Comparison of ENCODE assay signal across 10 cellular contexts in genomic region chr3:16741103-16741758, GRCh38.
DNase-seq lines count a peak whose midpoint lies in the region; ATAC-seq and TF ChIP-seq lines count a peak whose summit lies in the region.
"Had no signal": no experiment of that assay in that cellular context is flagged by ENCODE, and none has a peak within 500 bp of the region (broad histone marks: within the 10 kb centered on the region; RNA-seq: fewer than 3 reads in every experiment).

No MANE protein-coding gene starts in this region.

- DNase-seq in left ventricle myocardium inferior (no peak), cardiac septum (ENCODE audit: low spot score) (no peak), LHCN-M2 (ENCODE audit: low read depth) (peak; percentile 65), fibroblast of mammary gland (ENCODE audit: low read depth) (peak; percentile 100), NCI-H128 (lab: John Stamatoyannopoulos, UW; ENCODE audit: unreplicated experiment) (no peak), NCI-H1930 (lab: John Stamatoyannopoulos, UW) (no peak), iPS-NIHi11 (ENCODE audit: low spot score) (no peak)
- peak in 1 of 2 donors; percentile 66 for DNase-seq in stimulated activated naive CD8-positive, alpha-beta T cell treated with anti-CD3 and anti-CD28 coated beads, Interleukin-15, amount 100 ng/mL, for 72 hours
- DNase-seq: amygdala, NCI-H2029 treated with DMSO at 0.1 percent for 48 hours had no signal

- TF ChIP-seq CTCF in left ventricle myocardium inferior (IDR thresholded peaks at IDR 0.05; ENCODE audit: borderline replicate concordance): no peak
- TF ChIP-seq CTCF in fibroblast of mammary gland (conservative IDR thresholded peaks at IDR 0.05; ENCODE audit: control insufficient read depth, insufficient read depth, low read depth, low read length): no peak

- H3K4me1 ChIP-seq in left ventricle myocardium inferior: peaks cover 7% of the 10 kb centered on the region

- H3K36me3 ChIP-seq in left ventricle myocardium inferior: no peaks in the 10 kb centered on the region

- H3K9me3 Mint-ChIP-seq in stimulated activated naive CD8-positive, alpha-beta T cell treated with anti-CD3 and anti-CD28 coated beads, Interleukin-15, amount 100 ng/mL, for 72 hours: peaks cover 20 to 24% of the 10 kb centered on the region in 2 donors

- peak; percentile 86 for ATAC-seq in stimulated activated naive CD8-positive, alpha-beta T cell treated with anti-CD3 and anti-CD28 coated beads, Interleukin-15, amount 100 ng/mL, for 72 hours

- intact Hi-C loops in left ventricle myocardium inferior (cut with micrococcal nuclease) (no loop called here), cardiac septum (cut with DNase I) (no loop called here)

- H3K9me3 ChIP-seq in left ventricle myocardium inferior (replicated peaks): no peaks in the 10 kb centered on the region

- peak overlapping the region; percentile 32 for H3K4me3 ChIP-seq in left ventricle myocardium inferior
- no peak overlapping the region for H3K4me3 ChIP-seq in fibroblast of mammary gland (ENCODE audit: control insufficient read depth, low read depth, low read length)

- H3K27me3 Mint-ChIP-seq in stimulated activated naive CD8-positive, alpha-beta T cell treated with anti-CD3 and anti-CD28 coated beads, Interleukin-15, amount 100 ng/mL, for 72 hours: no peaks in the 10 kb centered on the region

- peak overlapping the region; percentile 79 for H3K27ac ChIP-seq in left ventricle myocardium inferior (replicated peaks)

- H3K27me3 ChIP-seq in left ventricle myocardium inferior (ENCODE audit: low read depth): no peaks in the 10 kb centered on the region

- H3K27ac Mint-ChIP-seq in stimulated activated naive CD8-positive, alpha-beta T cell treated with anti-CD3 and anti-CD28 coated beads, Interleukin-15, amount 100 ng/mL, for 72 hours: no peak overlapping the region

- peaks cover 18% of the 10 kb centered on the region for H3K4me1 Mint-ChIP-seq in stimulated activated naive CD8-positive, alpha-beta T cell treated with anti-CD3 and anti-CD28 coated beads, Interleukin-15, amount 100 ng/mL, for 72 hours

- no peak overlapping the region for H3K4me3 Mint-ChIP-seq in stimulated activated naive CD8-positive, alpha-beta T cell treated with anti-CD3 and anti-CD28 coated beads, Interleukin-15, amount 100 ng/mL, for 72 hours

Comparison
In these comparisons a context has a peak if more than half of its experiments do, and no peak if none do; other contexts are left out.
1. DNase-seq: peak in LHCN-M2 (single experiment) and fibroblast of mammary gland (single experiment); none in left ventricle myocardium inferior (single experiment), cardiac septum (single experiment), NCI-H128 (single experiment), NCI-H1930 (0 of 2) and iPS-NIHi11 (single experiment).